Comparison of ENCODE assay signal across 8 cellular contexts in the genomic region with DNA sequence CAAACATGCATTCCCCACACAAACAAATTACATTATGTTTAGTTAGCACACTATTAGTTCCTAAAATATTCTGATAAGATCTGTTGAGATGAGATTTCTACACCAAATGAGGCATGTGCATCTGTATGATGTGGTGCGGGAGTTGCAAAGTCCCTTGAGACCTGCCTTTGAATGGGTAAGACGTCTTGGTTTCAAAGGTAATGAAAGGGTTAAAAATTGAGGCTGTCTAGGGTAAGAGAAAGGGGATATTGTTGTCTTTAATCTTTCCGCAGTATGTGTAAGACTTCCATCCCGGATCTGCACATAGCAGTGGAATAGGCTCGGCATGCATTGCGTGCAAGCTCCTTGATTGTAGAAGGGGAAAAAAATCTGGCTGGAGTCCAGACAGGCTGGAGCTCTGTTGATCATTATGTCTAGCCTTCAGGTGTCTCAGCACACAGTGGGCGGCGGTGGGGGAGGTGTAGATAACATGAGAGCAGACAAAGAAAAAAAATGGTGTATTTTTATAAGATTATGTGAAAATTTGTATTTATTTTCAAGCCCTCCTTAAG.
DNase-seq lines count a peak whose midpoint lies in the region; ATAC-seq and TF ChIP-seq lines count a peak whose summit lies in the region.

No MANE protein-coding gene starts in this region.

- H3K9me3 ChIP-seq in body of pancreas, result no peaks in the 10 kb centered on the region

- H3K4me1 Mint-ChIP-seq in T-cell, result peaks cover 29 to 38% (median 33%) of the 10 kb centered on the region in 3 donors

- H3K4me1 ChIP-seq in body of pancreas, result peaks cover 21% of the 10 kb centered on the region

- no peak overlapping the region for H3K27ac Mint-ChIP-seq in T-cell

- no peaks in the 10 kb centered on the region for H3K27me3 Mint-ChIP-seq in T-cell

- peak; percentile 75 for DNase-seq in GM04504 (ENCODE audit: low read depth)
- peak; percentile 80 for DNase-seq in NCI-H1436 (lab: John Stamatoyannopoulos, UW)
- DNase-seq in T-cell, result peak in 29 of 34 experiments; percentile 8 to 56 (median 32)
- peak; percentile 59 to 84 (median 76) for DNase-seq in body of pancreas
- peak; percentile 86 for DNase-seq in islet precursor cell
- peak; percentile 74 for DNase-seq in stimulated activated CD4-positive, alpha-beta T cell treated with anti-CD3 and anti-CD28 coated beads, Interleukin-15, amount 100 ng/mL, for 24 hours
- DNase-seq in germinal center (ENCODE audit: low spot score), result no peak

- TF ChIP-seq POLR2A in body of pancreas (IDR thresholded peaks at IDR 0.05), result peak in 1 of 3 donors; percentile 38

- no peaks in the 10 kb centered on the region for H3K36me3 ChIP-seq in body of pancreas (replicated peaks in 1 of 2; ENCODE audit: insufficient read depth in 1 of 2, low read depth in 2 of 2)

- peak overlapping the region in 2 of 4 donors; percentile 18 to 77 for H3K27ac ChIP-seq in body of pancreas

- no peaks in the 10 kb centered on the region for H3K36me3 Mint-ChIP-seq in T-cell

- WGBS in body of pancreas, 2 donors, result 2 to 3% methylated on average over 8 of the region's 8 CpGs

- peaks cover 0 to 1% (median 1%) of the 10 kb centered on the region in 3 donors for H3K9me3 Mint-ChIP-seq in T-cell

- H3K4me3 ChIP-seq in body of pancreas, result peak overlapping the region in 1 of 2 donors; percentile 13

- CTCF ChIA-PET in T-cell (lab: Charles Lee), result interaction anchor here (0.6 to 1.0 kb wide), 3 partner anchors 268 to 332 kb away, joined by 3 read pairs; no protein-coding TSS in a partner anchor

- ATAC-seq in HG02759 (IDR thresholded peaks at IDR 0.05; ENCODE audit: unreplicated experiment) (peak; percentile 58), T-cell (replicated peaks in 1 of 4) (peak; percentile 8 to 27 (median 24)), body of pancreas (peak; percentile 61)

- TF ChIP-seq CTCF in body of pancreas (IDR thresholded peaks at IDR 0.05), result no peak

- POLR2A ChIA-PET in T-cell (lab: Charles Lee), result interaction anchor here in 1 of 2 donors (0.6 to 0.7 kb wide), 3 partner anchors 15 to 731 kb away, joined by 3 to 4 read pairs (median 3); no protein-coding TSS in a partner anchor

- H3K4me3 Mint-ChIP-seq in T-cell, result no peak overlapping the region

- intact Hi-C loops in body of pancreas (cut with DNase I), result no loop called here

- no peaks in the 10 kb centered on the region for H3K27me3 ChIP-seq in body of pancreas
